8 cellular contexts compared by ENCODE assay signal in genomic region chr6:152301806-152302568, GRCh38.
DNase-seq lines count a peak whose midpoint lies in the region; ATAC-seq, FAIRE-seq and TF ChIP-seq lines count a peak whose summit lies in the region.

No MANE protein-coding gene starts in this region.

- TF ChIP-seq CTCF in LNCaP clone FGC (IDR thresholded peaks at IDR 0.05; ENCODE audit: control insufficient read depth, extremely low read depth, insufficient read depth) (peak; percentile 59), cardiac muscle cell (IDR thresholded peaks at IDR 0.05; ENCODE audit: low read depth, low read length) (peak; percentile 62), pancreas (IDR thresholded peaks at IDR 0.05) (peak; percentile 8 to 44 (median 20)), tibial artery (IDR thresholded peaks at IDR 0.05) (peak; percentile 59 to 69)

- peak overlapping the region; percentile 53 for H3K4me3 ChIP-seq in LNCaP clone FGC (ENCODE audit: low read depth, low read length)
- peak overlapping the region; percentile 19 for H3K4me3 ChIP-seq in cardiac muscle cell
- peak overlapping the region; percentile 26 to 53 (median 40) for H3K4me3 ChIP-seq in pancreas
- H3K4me3 ChIP-seq in tibial artery: peak overlapping the region; percentile 60

- H3K27ac ChIP-seq in cardiac muscle cell (no peak overlapping the region), pancreas (peak overlapping the region; percentile 28 to 82 (median 64)), tibial artery (peak overlapping the region; percentile 70 to 71)

- no peaks in the 10 kb centered on the region for H3K27me3 ChIP-seq in cardiac muscle cell
- no peaks in the 10 kb centered on the region for H3K27me3 ChIP-seq in pancreas
- H3K27me3 ChIP-seq in tibial artery: no peaks in the 10 kb centered on the region

- H3K27me3 Mint-ChIP-seq in activated naive CD8-positive, alpha-beta T cell treated with anti-CD3 and anti-CD28 coated beads, Interleukin-2, amount 10 ng/mL, durations not matched to agents 7 days and 5 days: no peaks in the 10 kb centered on the region

- H3K4me1 ChIP-seq in cardiac muscle cell (ENCODE audit: low read depth): peaks cover 5% of the 10 kb centered on the region
- no peaks in the 10 kb centered on the region for H3K4me1 ChIP-seq in pancreas
- peaks cover 0 to 21% (median 7%) of the 10 kb centered on the region in 4 donors for H3K4me1 ChIP-seq in tibial artery

- DNase-seq in G401 (ENCODE audit: low spot score): peak; percentile 93
- peak; percentile 53 for DNase-seq in H54 (ENCODE audit: insufficient read length, low spot score)
- peak; percentile 26 for DNase-seq in LNCaP clone FGC (ENCODE audit: low read depth)
- peak; percentile 86 for DNase-seq in SKM-1 (lab: John Stamatoyannopoulos, UW; ENCODE audit: unreplicated experiment)
- DNase-seq in activated naive CD8-positive, alpha-beta T cell treated with anti-CD3 and anti-CD28 coated beads, Interleukin-2, amount 10 ng/mL, durations not matched to agents 7 days and 5 days: peak; percentile 91
- peak; percentile 83 to 94 for DNase-seq in cardiac muscle cell (ENCODE audit: low read depth in 1 of 2, low spot score in 1 of 2)
- DNase-seq in pancreas: peak; percentile 69 to 89 (median 77)
- DNase-seq in tibial artery: peak; percentile 90 to 92

- WGBS in pancreas, 2 donors: 4 to 5% methylated on average over 42 of the region's 42 CpGs

- TF ChIP-seq POLR2A in H54 (IDR thresholded peaks at IDR 0.05; ENCODE audit: low read depth, low read length): peak; percentile 62; the same call in 1 of the 2 replicates

- intact Hi-C loops in pancreas (cut with DNase I): no loop called here
- intact Hi-C loops in tibial artery (cut with DNase I; ENCODE audit: low total_unique reads): no loop called here

- in situ Hi-C loops in G401 (cut with HindIII; ENCODE audit: low sequenced_read_pairs): no loop called here

- FAIRE-seq in H54 (lab: Jason Lieb, UNC) (peak; percentile 41), pancreas (lab: Jason Lieb, UNC) (no peak)

- H3K4me1 Mint-ChIP-seq in activated naive CD8-positive, alpha-beta T cell treated with anti-CD3 and anti-CD28 coated beads, Interleukin-2, amount 10 ng/mL, durations not matched to agents 7 days and 5 days: peaks cover 26% of the 10 kb centered on the region

- H3K9me3 Mint-ChIP-seq in activated naive CD8-positive, alpha-beta T cell treated with anti-CD3 and anti-CD28 coated beads, Interleukin-2, amount 10 ng/mL, durations not matched to agents 7 days and 5 days: no peaks in the 10 kb centered on the region

- peaks cover 8% of the 10 kb centered on the region for H3K36me3 ChIP-seq in cardiac muscle cell
- peaks cover 0 to 9% (median 0%) of the 10 kb centered on the region in 3 donors for H3K36me3 ChIP-seq in pancreas
- H3K36me3 ChIP-seq in tibial artery: peaks cover 8 to 27% (median 20%) of the 10 kb centered on the region in 3 donors

- POLR2A ChIA-PET in activated naive CD8-positive, alpha-beta T cell treated with anti-CD3 and anti-CD28 coated beads, Interleukin-2, amount 10 ng/mL, durations not matched to agents 7 days and 5 days (lab: Charles Lee): interaction anchor here (0.5 to 2.2 kb wide), 11 partner anchors 8 to 912 kb away, joined by 3 to 13 read pairs (median 3); partner anchors contain the start of gene FBXO5

- H3K36me3 Mint-ChIP-seq in activated naive CD8-positive, alpha-beta T cell treated with anti-CD3 and anti-CD28 coated beads, Interleukin-2, amount 10 ng/mL, durations not matched to agents 7 days and 5 days: peaks cover 2% of the 10 kb centered on the region

- peak overlapping the region; percentile 99 for H3K27ac Mint-ChIP-seq in activated naive CD8-positive, alpha-beta T cell treated with anti-CD3 and anti-CD28 coated beads, Interleukin-2, amount 10 ng/mL, durations not matched to agents 7 days and 5 days

- H3K9me3 ChIP-seq in cardiac muscle cell (ENCODE audit: low read depth) (no peaks in the 10 kb centered on the region), pancreas (no peaks in the 10 kb centered on the region), tibial artery (no peaks in the 10 kb centered on the region)

- peak overlapping the region; percentile 99 for H3K4me3 Mint-ChIP-seq in activated naive CD8-positive, alpha-beta T cell treated with anti-CD3 and anti-CD28 coated beads, Interleukin-2, amount 10 ng/mL, durations not matched to agents 7 days and 5 days

- peak; percentile 96 for ATAC-seq in activated naive CD8-positive, alpha-beta T cell treated with anti-CD3 and anti-CD28 coated beads, Interleukin-2, amount 10 ng/mL, durations not matched to agents 7 days and 5 days (ENCODE audit: low read depth)
- ATAC-seq in pancreas: peak; percentile 94 to 97 (median 96)

Comparison
In these comparisons a context has a peak if more than half of its experiments do, and no peak if none do; other contexts are left out.
1. DNase-seq: peak in every context shown above with its lines; median percentile 93 in G401; 91 in activated naive CD8-positive, alpha-beta T cell treated with anti-CD3 and anti-CD28 coated beads, Interleukin-2, amount 10 ng/mL, durations not matched to agents 7 days and 5 days; 91 in tibial artery; 88 in cardiac muscle cell; 86 in SKM-1; 77 in pancreas; 53 in H54; 26 in LNCaP clone FGC.